In genomic region chr22:37135023-37135422, GRCh38 we compare ENCODE assay signal across 26 cellular contexts. TPM values are rescaled to one million over a fixed set of nuclear protein-coding genes. Genes with fewer than 3 reads are reported as not detected.
"Had no signal": no experiment of that assay in that cellular context is flagged by ENCODE, and none has a peak within 500 bp of the region (broad histone marks: within the 10 kb centered on the region; RNA-seq: fewer than 3 reads in every experiment).

No MANE protein-coding gene starts in this region.

- H3K27ac Mint-ChIP-seq: activated naive CD8-positive, alpha-beta T cell; dendritic cell treated with granulocyte-macrophage colony-stimulating factor and Interleukin-4, amounts not matched to agents 40 ng/mL and 50 ng/mL, for 4 days; memory B cell; nephron; progenitor cell of endocrine pancreas had no signal

- H3K4me3 ChIP-seq: right atrium auricular region, SK-N-MC, skin epidermis, stomach, testis, upper lobe of right lung had no signal

- H3K27me3 Mint-ChIP-seq: activated naive CD8-positive, alpha-beta T cell; memory B cell; T-cell had no signal

- DNase-seq: activated CD4-positive, alpha-beta T cell treated with anti-CD3 and anti-CD28 coated beads, Interleukin-2, amount 50 U/mL, for 48 hours; activated CD4-positive, CD25-positive, alpha-beta regulatory T cell treated with anti-CD3 and anti-CD28 coated beads, Interleukin-2, amount 50 U/mL, for 72 hours; anterior cingulate cortex; brain microvascular endothelial cell; effector memory CD4-positive, alpha-beta T cell; foreskin keratinocyte; glutamatergic neuron; kidney glomerular epithelial cell; left ventricle myocardium superior; stimulated activated CD4-positive, alpha-beta T cell treated with anti-CD3 and anti-CD28 coated beads, Interleukin-15, amount 100 ng/mL, for 24 hours; stimulated activated CD4-positive, alpha-beta T cell treated with anti-CD3 and anti-CD28 coated beads, Interleukin-4, amount 100 ng/mL, for 24 hours; stomach; T-cell; T1000; testis; upper lobe of right lung had no signal

- H3K36me3 ChIP-seq: brain microvascular endothelial cell, right atrium auricular region, stomach, upper lobe of right lung had no signal

- ATAC-seq: foreskin keratinocyte, left ventricle myocardium superior, T-cell, upper lobe of right lung had no signal

- H3K4me1 ChIP-seq: right atrium auricular region, stomach, testis, upper lobe of right lung had no signal

- H3K36me3 Mint-ChIP-seq: memory B cell had no signal

- H3K9me3 Mint-ChIP-seq: dendritic cell treated with granulocyte-macrophage colony-stimulating factor and Interleukin-4, amounts not matched to agents 40 ng/mL and 50 ng/mL, for 4 days; memory B cell; nephron; T-cell had no signal

- H3K4me3 Mint-ChIP-seq: activated naive CD8-positive, alpha-beta T cell; dendritic cell treated with granulocyte-macrophage colony-stimulating factor and Interleukin-4, amounts not matched to agents 40 ng/mL and 50 ng/mL, for 4 days; memory B cell; nephron; T-cell had no signal

- H3K9me3 ChIP-seq: right atrium auricular region, stomach, testis, upper lobe of right lung had no signal

- H3K27ac ChIP-seq: brain microvascular endothelial cell, foreskin keratinocyte, right atrium auricular region, SK-N-MC, skin epidermis, stomach, testis, upper lobe of right lung had no signal

- H3K27me3 ChIP-seq: brain microvascular endothelial cell, foreskin keratinocyte, right atrium auricular region, testis, upper lobe of right lung had no signal

RNA-seq across cellular contexts. Expression of gene IL2RB, which starts 14.7 kb away (rescaled TPM):
- total RNA-seq: progenitor cell of endocrine pancreas had no signal

RNA-seq across cellular contexts. Expression of gene TMPRSS6, which starts 25.5 kb away (rescaled TPM):
- total RNA-seq: cerebellum, foreskin keratinocyte, left ventricle myocardium superior, omental fat pad, right atrium auricular region had no signal
- polyA plus RNA-seq: foreskin keratinocyte had no signal
